Comparison of ENCODE assay signal across 14 cellular contexts in genomic region chr6:13687917-13688351, GRCh38. TPM values are rescaled to one million over a fixed set of nuclear protein-coding genes. Genes with fewer than 3 reads are reported as not detected.
DNase-seq lines count a peak whose midpoint lies in the region; TF ChIP-seq lines count a peak whose summit lies in the region.
"Had no signal": no experiment of that assay in that cellular context is flagged by ENCODE, and none has a peak within 500 bp of the region (broad histone marks: within the 10 kb centered on the region; RNA-seq: fewer than 3 reads in every experiment).

No MANE protein-coding gene starts in this region.

- H3K9me3 Mint-ChIP-seq in CD8-positive, alpha-beta memory T cell, result no peaks in the 10 kb centered on the region
- peaks cover 7% of the 10 kb centered on the region for H3K9me3 Mint-ChIP-seq in activated naive CD8-positive, alpha-beta T cell (ENCODE audit: low read depth)
- H3K9me3 Mint-ChIP-seq in mesothelial cell of epicardium, result peaks cover 5% of the 10 kb centered on the region

- H3K27me3 Mint-ChIP-seq in CD8-positive, alpha-beta memory T cell, result no peaks in the 10 kb centered on the region
- no peaks in the 10 kb centered on the region for H3K27me3 Mint-ChIP-seq in activated naive CD8-positive, alpha-beta T cell
- H3K27me3 Mint-ChIP-seq in mesothelial cell of epicardium (ENCODE audit: low read depth), result no peaks in the 10 kb centered on the region
- H3K27me3 Mint-ChIP-seq: naive B cell had no signal

- H3K4me1 ChIP-seq in CD8-positive, alpha-beta memory T cell (ENCODE audit: insufficient read depth, low read length), result peaks cover 62% of the 10 kb centered on the region
- H3K4me1 ChIP-seq in osteoblast (ENCODE audit: insufficient read depth, low read length) (peaks cover 4% of the 10 kb centered on the region), Peyer's patch (peaks cover 0 to 15% (median 0%) of the 10 kb centered on the region in 4 donors)

- CTCF ChIA-PET in CD8-positive, alpha-beta memory T cell (lab: Charles Lee), result interaction anchor here (0.8 to 2.3 kb wide), 2 partner anchors 73 to 76 kb away, joined by 3 to 11 read pairs; partner anchors contain the start of gene NOL7
- CTCF ChIA-PET in GM10248 (lab: Yijun Ruan, JAX), result interaction anchor here (1.0 to 1.9 kb wide), 5 partner anchors 12 to 73 kb away, joined by 3 to 4 read pairs (median 3); partner anchors contain the start of gene NOL7

- H3K27me3 ChIP-seq in CD8-positive, alpha-beta memory T cell (ENCODE audit: insufficient read depth, low read length, poor library complexity, severe bottlenecking), result no peaks in the 10 kb centered on the region
- no peaks in the 10 kb centered on the region for H3K27me3 ChIP-seq in osteoblast (ENCODE audit: insufficient read depth, low read length)
- no peaks in the 10 kb centered on the region for H3K27me3 ChIP-seq in Peyer's patch

- peaks cover 0 to 24% (median 10%) of the 10 kb centered on the region in 3 donors for H3K36me3 Mint-ChIP-seq in CD8-positive, alpha-beta memory T cell
- H3K36me3 Mint-ChIP-seq in activated naive CD8-positive, alpha-beta T cell, result peaks cover 7% of the 10 kb centered on the region
- H3K36me3 Mint-ChIP-seq in mesothelial cell of epicardium, result peaks cover 18% of the 10 kb centered on the region

- H3K4me3 ChIP-seq in CD8-positive, alpha-beta memory T cell (ENCODE audit: low read length), result no peak overlapping the region
- no peak overlapping the region for H3K4me3 ChIP-seq in Jurkat, Clone E6-1 (ENCODE audit: low read length)
- H3K4me3 ChIP-seq in osteoblast (ENCODE audit: insufficient read depth, low read length) (no peak overlapping the region), Peyer's patch (no peak overlapping the region)

- no peaks in the 10 kb centered on the region for H3K9me3 ChIP-seq in CD8-positive, alpha-beta memory T cell (ENCODE audit: low read length)
- no peaks in the 10 kb centered on the region for H3K9me3 ChIP-seq in osteoblast (ENCODE audit: low read depth, low read length)
- H3K9me3 ChIP-seq in Peyer's patch, result no peaks in the 10 kb centered on the region

- no peak for TF ChIP-seq POLR2A in Peyer's patch (IDR thresholded peaks at IDR 0.05)

- peaks cover 88% of the 10 kb centered on the region for H3K79me2 ChIP-seq in osteoblast (ENCODE audit: insufficient read depth, low read length)

- H4K20me1 ChIP-seq in osteoblast (ENCODE audit: insufficient read depth, low read length), result peaks cover 16% of the 10 kb centered on the region

- H3K4me1 Mint-ChIP-seq in CD8-positive, alpha-beta memory T cell, result peaks cover 55 to 75% (median 65%) of the 10 kb centered on the region in 3 donors
- peaks cover 74% of the 10 kb centered on the region for H3K4me1 Mint-ChIP-seq in activated naive CD8-positive, alpha-beta T cell (ENCODE audit: low read depth)
- H3K4me1 Mint-ChIP-seq in mesothelial cell of epicardium, result peaks cover 22% of the 10 kb centered on the region

- H2AFZ ChIP-seq in osteoblast (ENCODE audit: low read length), result no peak overlapping the region

- H3K27ac Mint-ChIP-seq in CD8-positive, alpha-beta memory T cell, result peak overlapping the region; percentile 80 to 97 (median 94)
- peak overlapping the region; percentile 88 for H3K27ac Mint-ChIP-seq in activated naive CD8-positive, alpha-beta T cell
- H3K27ac Mint-ChIP-seq in mesothelial cell of epicardium, result peak overlapping the region; percentile 26

- TF ChIP-seq CTCF in mesothelial cell of epicardium (IDR thresholded peaks at IDR 0.05; ENCODE audit: unreplicated experiment) (no peak), GM10248 (IDR thresholded peaks at IDR 0.05; ENCODE audit: control extremely low read depth, extremely low read depth, low read depth, missing control alignments) (no peak), osteoblast (IDR thresholded peaks at IDR 0.05; ENCODE audit: extremely low read depth, low read depth, low read length) (no peak), Peyer's patch (IDR thresholded peaks at IDR 0.05) (no peak)

- POLR2A ChIA-PET in CD8-positive, alpha-beta memory T cell (lab: Charles Lee), result interaction anchor here (0.8 to 1.8 kb wide), 3 partner anchors 22 to 73 kb away, joined by 4 to 10 read pairs (median 5); partner anchors contain the start of gene NOL7
- POLR2A ChIA-PET in GM10248 (lab: Yijun Ruan, JAX), result no interaction called here

- no peaks in the 10 kb centered on the region for H3K36me3 ChIP-seq in CD8-positive, alpha-beta memory T cell (ENCODE audit: insufficient read depth, low read length)
- H3K36me3 ChIP-seq in osteoblast (ENCODE audit: insufficient read depth, low read length) (peaks cover 9% of the 10 kb centered on the region), Peyer's patch (no peaks in the 10 kb centered on the region)

- H3K4me3 Mint-ChIP-seq in CD8-positive, alpha-beta memory T cell, result peak overlapping the region; percentile 1 to 78 (median 69)
- H3K4me3 Mint-ChIP-seq in activated naive CD8-positive, alpha-beta T cell, result peak overlapping the region; percentile 46
- no peak overlapping the region for H3K4me3 Mint-ChIP-seq in mesothelial cell of epicardium

- no peak overlapping the region for H3K27ac ChIP-seq in CD8-positive, alpha-beta memory T cell (ENCODE audit: low read depth, low read length)
- H3K27ac ChIP-seq in osteoblast (ENCODE audit: low read depth, low read length) (no peak overlapping the region), Peyer's patch (peak overlapping the region in 1 of 4 donors; percentile 10)

- DNase-seq in CD8-positive, alpha-beta memory T cell, result peak in 2 of 5 donors; percentile 52
- DNase-seq in Jurkat, Clone E6-1 (ENCODE audit: low read depth, low spot score), result peak; percentile 26
- DNase-seq in mesothelial cell of epicardium (ENCODE audit: low spot score in 2 of 2, unreplicated experiment in 2 of 2) (no peak), GM10248 (ENCODE audit: extremely low spot score) (no peak), osteoblast (ENCODE audit: insufficient read length, low spot score, missing footprints) (no peak), NCI-H1694 (lab: John Stamatoyannopoulos, UW) (no peak), Peyer's patch (no peak)
- DNase-seq: activated CD4-positive, CD25-positive, alpha-beta regulatory T cell treated with anti-CD3 and anti-CD28 coated beads, Interleukin-2, amount 50 U/mL, for 72 hours; C1 segment of cervical spinal cord; cerebellar nuclear complex; naive B cell; NCI-H1436; NCI-H446 had no signal

- H3K4me2 ChIP-seq in osteoblast (ENCODE audit: insufficient read depth, low read length), result no peak overlapping the region

RNA-seq across cellular contexts. Expression of gene RANBP9, which starts 23.7 kb away (rescaled TPM):
- total RNA-seq in CD8-positive, alpha-beta memory T cell, result 10 to 100 TPM; 45.4 to 47.0 TPM
- 6.2 TPM for polyA plus RNA-seq in CD8-positive, alpha-beta memory T cell
- 53.6 TPM for polyA plus RNA-seq in Jurkat, Clone E6-1 (2012; ENCODE audit: insufficient read depth, insufficient read length)
- 45.5 to 46.9 TPM (median 45.8 TPM) in 3 replicates for total RNA-seq in mesothelial cell of epicardium
- total RNA-seq in osteoblast, result 53.9 and 55.1 TPM in 2 replicates
- total RNA-seq in Peyer's patch, result 10 to 100 TPM; 26.2 to 49.5 (median 31.3) TPM

Comparison
In these comparisons a context has a peak if more than half of its experiments do, and no peak if none do; other contexts are left out.
1. H3K27ac Mint-ChIP-seq: peak in every context shown above with its lines; median percentile 94 in CD8-positive, alpha-beta memory T cell; 88 in activated naive CD8-positive, alpha-beta T cell; 26 in mesothelial cell of epicardium.